Comparison of ENCODE assay signal across 1 cellular context in genomic region chr6:15730442-15730841, GRCh38.
A peak's percentile ranks its signal among the peaks of the same experiment; 100 is the strongest.
TF ChIP-seq lines count a peak whose summit lies in the region.

No MANE protein-coding gene starts in this region.

TF ChIP-seq in K562, 482 proteins besides CTCF, POLR2A, EP300 and RAD21 (continued from another document and continues in another):
- no peak for TF ChIP-seq ETS1 (conservative IDR thresholded peaks at IDR 0.05; ENCODE audit: control insufficient read depth, low read depth, low read length)
- peak in 1 of 2 experiments; percentile 44; a peak in 1 of 4 replicates for TF ChIP-seq KDM1A (IDR thresholded peaks at IDR 0.05)
- peak; percentile 36; the same call in 1 of the 2 replicates for TF ChIP-seq ZBTB2 (IDR thresholded peaks at IDR 0.05)
- TF ChIP-seq NR3C1 (CRISPR knock-in tag; IDR thresholded peaks at IDR 0.05): no peak
- no peak for TF ChIP-seq ZNF57 (CRISPR knock-in tag; IDR thresholded peaks at IDR 0.05)
- no peak for TF ChIP-seq XRCC5 (IDR thresholded peaks at IDR 0.05; ENCODE audit: low read depth, low read length)
- peak; percentile 83 for TF ChIP-seq DPF2 (IDR thresholded peaks at IDR 0.05)
- TF ChIP-seq ZBTB40 (IDR thresholded peaks at IDR 0.05): no peak
- no peak for TF ChIP-seq ZBTB40 (CRISPR knock-in tag; IDR thresholded peaks at IDR 0.05)
- no peak for TF ChIP-seq ZNF785 (CRISPR knock-in tag; IDR thresholded peaks at IDR 0.05)
- no peak for TF ChIP-seq ZNF384 (IDR thresholded peaks at IDR 0.05; ENCODE audit: low read depth, low read length)
- no peak for TF ChIP-seq JUNB (CRISPR knock-in tag; conservative IDR thresholded peaks at IDR 0.05)
- peak; percentile 75; the same call in 1 of the 2 replicates for TF ChIP-seq SMARCE1 (IDR thresholded peaks at IDR 0.05)
- TF ChIP-seq ZNF197 (CRISPR knock-in tag; IDR thresholded peaks at IDR 0.05; ENCODE audit: low read depth): no peak
- TF ChIP-seq ZNF592 (IDR thresholded peaks at IDR 0.05): peak; percentile 46; the same call in 1 of the 2 replicates
- TF ChIP-seq MLLT1 (IDR thresholded peaks at IDR 0.05): no peak
- TF ChIP-seq SMARCA4 (IDR thresholded peaks at IDR 0.05): peak; percentile 79
- TF ChIP-seq HDAC3 (IDR thresholded peaks at IDR 0.05; ENCODE audit: borderline replicate concordance, partially characterized antibody): no peak
- no peak for TF ChIP-seq SP2 (IDR thresholded peaks at IDR 0.05; ENCODE audit: extremely low read depth, low read depth, low read length, poor library complexity, severe bottlenecking)
- TF ChIP-seq ERF (CRISPR knock-in tag; IDR thresholded peaks at IDR 0.05): peak; percentile 67; the same call in 1 of the 2 replicates
- peak; percentile 81 for TF ChIP-seq NCOR1 (IDR thresholded peaks at IDR 0.05)
- TF ChIP-seq HDGF (IDR thresholded peaks at IDR 0.05): no peak
- peak; percentile 91 for TF ChIP-seq CBFA2T3 (IDR thresholded peaks at IDR 0.05)
- no peak for TF ChIP-seq RBM25 (IDR thresholded peaks at IDR 0.05; ENCODE audit: low read depth, low read length, severe bottlenecking)
- TF ChIP-seq SRSF9 (IDR thresholded peaks at IDR 0.05; ENCODE audit: borderline replicate concordance, low read depth, low read length): no peak
- TF ChIP-seq ZNF76 (CRISPR knock-in tag; IDR thresholded peaks at IDR 0.05; ENCODE audit: borderline replicate concordance): no peak
- TF ChIP-seq JUND (IDR thresholded peaks at IDR 0.05; ENCODE audit: borderline replicate concordance, low read depth, low read length): peak; percentile 9; the same call in 1 of the 2 replicates
- peak; percentile 32; the same call in 1 of the 3 replicates for TF ChIP-seq JUND (tag; IDR thresholded peaks at IDR 0.05; ENCODE audit: borderline replicate concordance, low read depth, low read length)
- peak in 1 of 2 experiments; percentile 55; a peak in 1 of 4 replicates for TF ChIP-seq SRF (CRISPR knock-in tag; IDR thresholded peaks at IDR 0.05)
- TF ChIP-seq ZNF561 (CRISPR knock-in tag; conservative IDR thresholded peaks at IDR 0.05): no peak
- TF ChIP-seq AFF4 (CRISPR knock-in tag; IDR thresholded peaks at IDR 0.05): no peak
- TF ChIP-seq FOXM1 (IDR thresholded peaks at IDR 0.05; ENCODE audit: low read depth): peak; percentile 24; the same call in 1 of the 2 replicates
- no peak for TF ChIP-seq FOXM1 (CRISPR knock-in tag; IDR thresholded peaks at IDR 0.05; ENCODE audit: low read depth)
- TF ChIP-seq KLF1 (tag; IDR thresholded peaks at IDR 0.05): 0 out of 2 replicates have a peak, but pooled peaks have one; percentile 24
- no peak for TF ChIP-seq FOXK1 (CRISPR knock-in tag; IDR thresholded peaks at IDR 0.05; ENCODE audit: borderline replicate concordance)
- 0 out of 2 replicates have a peak, but pooled peaks have one; percentile 14 for TF ChIP-seq CHAMP1 (IDR thresholded peaks at IDR 0.05)
